Comparison of ENCODE assay signal across 1 cellular context in the genomic region with DNA sequence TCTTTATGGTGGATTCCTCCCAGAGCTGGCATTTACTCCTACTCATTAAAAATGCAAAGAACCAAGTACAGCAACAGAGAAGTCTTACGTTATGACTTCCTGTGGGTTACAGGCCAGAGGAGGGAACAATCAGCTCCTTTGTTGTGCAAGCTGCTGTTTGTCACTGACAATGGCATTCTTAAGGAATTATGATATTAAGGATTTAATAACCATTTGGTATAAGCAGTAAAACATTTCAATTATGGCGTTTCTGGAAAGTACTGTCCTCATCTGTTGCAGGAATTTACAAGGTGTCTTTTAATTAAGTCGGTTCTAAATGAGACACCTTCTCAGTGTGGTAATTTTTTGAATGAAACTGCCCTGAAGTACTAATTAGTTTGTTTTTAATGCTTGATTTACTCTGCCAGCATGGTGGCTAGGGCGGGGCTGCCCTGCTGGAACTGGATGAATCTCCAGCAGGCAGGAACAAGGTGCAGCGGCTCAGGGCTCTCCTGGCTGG.
TF ChIP-seq lines count a peak whose summit lies in the region.

No MANE protein-coding gene starts in this region.

TF ChIP-seq in HepG2, 621 proteins besides CTCF, POLR2A, EP300 and RAD21 (continued from another document):
- TF ChIP-seq, protein P1, sequence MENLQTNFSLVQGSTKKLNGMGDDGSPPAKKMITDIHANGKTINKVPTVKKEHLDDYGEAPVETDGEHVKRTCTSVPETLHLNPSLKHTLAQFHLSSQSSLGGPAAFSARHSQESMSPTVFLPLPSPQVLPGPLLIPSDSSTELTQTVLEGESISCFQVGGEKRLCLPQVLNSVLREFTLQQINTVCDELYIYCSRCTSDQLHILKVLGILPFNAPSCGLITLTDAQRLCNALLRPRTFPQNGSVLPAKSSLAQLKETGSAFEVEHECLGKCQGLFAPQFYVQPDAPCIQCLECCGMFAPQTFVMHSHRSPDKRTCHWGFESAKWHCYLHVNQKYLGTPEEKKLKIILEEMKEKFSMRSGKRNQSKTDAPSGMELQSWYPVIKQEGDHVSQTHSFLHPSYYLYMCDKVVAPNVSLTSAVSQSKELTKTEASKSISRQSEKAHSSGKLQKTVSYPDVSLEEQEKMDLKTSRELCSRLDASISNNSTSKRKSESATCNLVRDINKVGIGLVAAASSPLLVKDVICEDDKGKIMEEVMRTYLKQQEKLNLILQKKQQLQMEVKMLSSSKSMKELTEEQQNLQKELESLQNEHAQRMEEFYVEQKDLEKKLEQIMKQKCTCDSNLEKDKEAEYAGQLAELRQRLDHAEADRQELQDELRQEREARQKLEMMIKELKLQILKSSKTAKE (CRISPR knock-in tag; IDR thresholded peaks at IDR 0.05; ENCODE audit: borderline replicate concordance): no peak
- TF ChIP-seq NR2F6 (IDR thresholded peaks at IDR 0.05): no peak
- TF ChIP-seq NR2F6 (CRISPR knock-in tag; IDR thresholded peaks at IDR 0.05): no peak
- TF ChIP-seq AGO1 (IDR thresholded peaks at IDR 0.05; ENCODE audit: low read depth, low read length, poor library complexity, severe bottlenecking): no peak
- TF ChIP-seq ZSCAN20 (CRISPR knock-in tag; IDR thresholded peaks at IDR 0.05; ENCODE audit: borderline replicate concordance): no peak
- TF ChIP-seq ISX (CRISPR knock-in tag; conservative IDR thresholded peaks at IDR 0.05): no peak
- TF ChIP-seq, protein P2, sequence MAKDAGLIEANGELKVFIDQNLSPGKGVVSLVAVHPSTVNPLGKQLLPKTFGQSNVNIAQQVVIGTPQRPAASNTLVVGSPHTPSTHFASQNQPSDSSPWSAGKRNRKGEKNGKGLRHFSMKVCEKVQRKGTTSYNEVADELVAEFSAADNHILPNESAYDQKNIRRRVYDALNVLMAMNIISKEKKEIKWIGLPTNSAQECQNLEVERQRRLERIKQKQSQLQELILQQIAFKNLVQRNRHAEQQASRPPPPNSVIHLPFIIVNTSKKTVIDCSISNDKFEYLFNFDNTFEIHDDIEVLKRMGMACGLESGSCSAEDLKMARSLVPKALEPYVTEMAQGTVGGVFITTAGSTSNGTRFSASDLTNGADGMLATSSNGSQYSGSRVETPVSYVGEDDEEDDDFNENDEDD (CRISPR knock-in tag; IDR thresholded peaks at IDR 0.05; ENCODE audit: borderline replicate concordance): no peak
- TF ChIP-seq, protein P3, sequence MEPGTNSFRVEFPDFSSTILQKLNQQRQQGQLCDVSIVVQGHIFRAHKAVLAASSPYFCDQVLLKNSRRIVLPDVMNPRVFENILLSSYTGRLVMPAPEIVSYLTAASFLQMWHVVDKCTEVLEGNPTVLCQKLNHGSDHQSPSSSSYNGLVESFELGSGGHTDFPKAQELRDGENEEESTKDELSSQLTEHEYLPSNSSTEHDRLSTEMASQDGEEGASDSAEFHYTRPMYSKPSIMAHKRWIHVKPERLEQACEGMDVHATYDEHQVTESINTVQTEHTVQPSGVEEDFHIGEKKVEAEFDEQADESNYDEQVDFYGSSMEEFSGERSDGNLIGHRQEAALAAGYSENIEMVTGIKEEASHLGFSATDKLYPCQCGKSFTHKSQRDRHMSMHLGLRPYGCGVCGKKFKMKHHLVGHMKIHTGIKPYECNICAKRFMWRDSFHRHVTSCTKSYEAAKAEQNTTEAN (CRISPR knock-in tag; conservative IDR thresholded peaks at IDR 0.05): no peak
- no peak for TF ChIP-seq MLLT10 (CRISPR knock-in tag; IDR thresholded peaks at IDR 0.05)
- no peak for TF ChIP-seq ZFP36L2 (CRISPR knock-in tag; IDR thresholded peaks at IDR 0.05)
- no peak for TF ChIP-seq ZNF501 (CRISPR knock-in tag; IDR thresholded peaks at IDR 0.05)
